ENCODE assay signal across 29 cellular contexts in the genomic region with DNA sequence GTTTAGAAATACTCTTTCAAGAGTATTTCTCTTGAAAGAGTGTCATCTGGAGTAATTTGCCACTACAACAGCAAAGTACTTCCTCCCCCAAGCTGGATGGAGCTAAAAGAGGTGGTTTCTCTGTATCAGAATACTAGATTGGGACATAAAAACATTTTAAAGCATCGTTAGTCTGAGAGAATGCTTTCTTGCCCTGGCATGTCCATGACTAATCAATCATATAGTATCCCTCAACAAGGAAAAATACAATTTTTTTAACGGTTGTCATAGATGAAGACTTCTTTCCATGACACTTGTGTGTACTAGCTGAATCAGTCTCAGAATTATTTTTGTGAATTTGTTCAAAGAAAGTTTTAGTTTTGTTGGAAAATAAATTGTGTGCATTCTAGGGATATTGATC.
"Had no signal": no experiment of that assay in that cellular context is flagged by ENCODE, and none has a peak within 500 bp of the region (broad histone marks: within the 10 kb centered on the region; RNA-seq: fewer than 3 reads in every experiment).

No MANE protein-coding gene starts in this region.

- H3K4me1 Mint-ChIP-seq: stimulated activated effector memory CD8-positive, alpha-beta T cell treated with anti-CD3 and anti-CD28 coated beads, Interleukin-12 subunit alpha, Interleukin-12 subunit beta, amount 100 ng/mL, for 72 hours; stimulated activated naive B cell treated with anti-CD40 and anti-IgM and Interleukin-4, amounts not matched to agents 10 μg/mL and 1 μg/mL and 100 μg/mL, for 72 hours; stimulated activated naive CD8-positive, alpha-beta T cell treated with anti-CD3 and anti-CD28 coated beads, Interleukin-15, amount 100 ng/mL, for 72 hours had no signal

- H3K79me2 ChIP-seq: parathyroid adenoma had no signal

- FAIRE-seq: small intestine, urothelium cell line had no signal

- H3K4me2 ChIP-seq: neural progenitor cell had no signal

- H3K36me3 Mint-ChIP-seq: neural progenitor cell; stimulated activated effector memory CD8-positive, alpha-beta T cell treated with anti-CD3 and anti-CD28 coated beads, Interleukin-12 subunit alpha, Interleukin-12 subunit beta, amount 100 ng/mL, for 72 hours; stimulated activated naive B cell treated with anti-CD40 and anti-IgM and Interleukin-4, amounts not matched to agents 10 μg/mL and 1 μg/mL and 100 μg/mL, for 72 hours had no signal

- H3K4me1 ChIP-seq: neural progenitor cell, parathyroid adenoma, psoas muscle, right lobe of liver, sigmoid colon, suprapubic skin, testis, tibial artery, upper lobe of left lung, vagina had no signal

- H3K27ac ChIP-seq: neural progenitor cell, ovary, parathyroid adenoma, psoas muscle, right lobe of liver, sigmoid colon, suprapubic skin, testis, tibial artery, upper lobe of left lung, vagina had no signal

- H3K4me3 Mint-ChIP-seq: natural killer cell; nephron; neural progenitor cell; stimulated activated effector memory CD8-positive, alpha-beta T cell treated with anti-CD3 and anti-CD28 coated beads, Interleukin-12 subunit alpha, Interleukin-12 subunit beta, amount 100 ng/mL, for 72 hours; stimulated activated naive B cell treated with anti-CD40 and anti-IgM and Interleukin-4, amounts not matched to agents 10 μg/mL and 1 μg/mL and 100 μg/mL, for 72 hours; stimulated activated naive CD8-positive, alpha-beta T cell treated with anti-CD3 and anti-CD28 coated beads, Interleukin-15, amount 100 ng/mL, for 72 hours had no signal

- H3K27me3 Mint-ChIP-seq: progenitor cell of endocrine pancreas; stimulated activated naive B cell treated with anti-CD40 and anti-IgM and Interleukin-4, amounts not matched to agents 10 μg/mL and 1 μg/mL and 100 μg/mL, for 72 hours; stimulated activated naive CD8-positive, alpha-beta T cell treated with anti-CD3 and anti-CD28 coated beads, Interleukin-15, amount 100 ng/mL, for 72 hours had no signal

- H3K9ac ChIP-seq: neural progenitor cell, parathyroid adenoma had no signal

- H3K36me3 ChIP-seq: neural progenitor cell, ovary, right lobe of liver, sigmoid colon, suprapubic skin, tibial artery, upper lobe of left lung, vagina had no signal

- H2AFZ ChIP-seq: neural progenitor cell, parathyroid adenoma had no signal

- H3K9me3 ChIP-seq: ovary, psoas muscle, right lobe of liver, sigmoid colon, suprapubic skin, testis, tibial artery, upper lobe of left lung, vagina had no signal

- H3K27ac Mint-ChIP-seq: natural killer cell; nephron; neural progenitor cell; progenitor cell of endocrine pancreas; stimulated activated effector memory CD8-positive, alpha-beta T cell treated with anti-CD3 and anti-CD28 coated beads, Interleukin-12 subunit alpha, Interleukin-12 subunit beta, amount 100 ng/mL, for 72 hours; stimulated activated naive B cell treated with anti-CD40 and anti-IgM and Interleukin-4, amounts not matched to agents 10 μg/mL and 1 μg/mL and 100 μg/mL, for 72 hours; stimulated activated naive CD8-positive, alpha-beta T cell treated with anti-CD3 and anti-CD28 coated beads, Interleukin-15, amount 100 ng/mL, for 72 hours had no signal

- DNase-seq: natural killer cell; occipital lobe; ovary; posterior cingulate gyrus; psoas muscle; right cardiac atrium; right lobe of liver; sigmoid colon; small intestine; stimulated activated CD4-positive, alpha-beta T cell treated with anti-CD3 and anti-CD28 coated beads, Interleukin-15, amount 100 ng/mL, for 24 hours; stimulated activated CD4-positive, alpha-beta T cell treated with anti-CD3 and anti-CD28 coated beads, Interleukin-2, amount 100 ng/mL, for 24 hours; stimulated activated CD4-positive, alpha-beta T cell treated with anti-CD3 and anti-CD28 coated beads, Interleukin-2, amount 100 ng/mL, for 48 hours; stimulated activated CD4-positive, alpha-beta T cell treated with anti-CD3 and anti-CD28 coated beads, Interleukin-4, amount 100 ng/mL, for 24 hours; stimulated activated naive B cell treated with anti-CD40 and anti-IgM and Interleukin-4, amounts not matched to agents 10 μg/mL and 1 μg/mL and 100 μg/mL, for 72 hours; stimulated activated naive CD8-positive, alpha-beta T cell treated with anti-CD3 and anti-CD28 coated beads, Interleukin-15, amount 100 ng/mL, for 72 hours; stimulated activated naive CD8-positive, alpha-beta T cell treated with anti-CD3 and anti-CD28 coated beads, Interleukin-15, Interleukin-2, amounts not matched to agents 100 U/mL and 50 U/mL, for 24 hours; substantia nigra; testis; tibial artery; trophoblast cell; upper lobe of left lung had no signal

- H3K4me3 ChIP-seq: neural progenitor cell, ovary, psoas muscle, right lobe of liver, sigmoid colon, suprapubic skin, testis, tibial artery, upper lobe of left lung, vagina had no signal

- H3K27me3 ChIP-seq: neural progenitor cell, ovary, right lobe of liver, sigmoid colon, suprapubic skin, testis, tibial artery, upper lobe of left lung, vagina had no signal
